In genomic region chr5:137876101-137876500, GRCh38 we compare ENCODE assay signal across 37 cellular contexts. TPM values are rescaled to one million over a fixed set of nuclear protein-coding genes. Genes with fewer than 3 reads are reported as not detected.
"Had no signal": no experiment of that assay in that cellular context is flagged by ENCODE, and none has a peak within 500 bp of the region (broad histone marks: within the 10 kb centered on the region; RNA-seq: fewer than 3 reads in every experiment).

No MANE protein-coding gene starts in this region.

- H3K36me3 ChIP-seq: adrenal gland, ascending aorta, brain microvascular endothelial cell, breast epithelium, cardiac muscle cell had no signal

- H3K27me3 ChIP-seq: adrenal gland, ascending aorta, body of pancreas, brain microvascular endothelial cell, breast epithelium, cardiac muscle cell had no signal

- ATAC-seq: activated naive CD4-positive, alpha-beta T cell treated with anti-CD3 and anti-CD28 coated beads, Interleukin-2, amount 50 U/mL, for 72 hours; activated naive CD8-positive, alpha-beta T cell treated with anti-CD3 and anti-CD28 coated beads, Interleukin-2, amount 50 U/mL, for 24 hours; activated T-cell treated with anti-CD3 and anti-CD28 coated beads, Interleukin-2, amount 50 U/mL, for 4 hours; activated T-cell treated with anti-CD3 and anti-CD28 coated beads, Interleukin-2, amount 50 U/mL, for 72 hours; activated T-helper 17 cell treated with anti-CD3 and anti-CD28 coated beads, Interleukin-2, amount 50 U/mL, for 72 hours; body of pancreas had no signal

- H3K4me1 ChIP-seq: adrenal gland, body of pancreas, breast epithelium had no signal

- H3K27ac ChIP-seq: adrenal gland, ascending aorta, body of pancreas, brain microvascular endothelial cell, breast epithelium, cardiac muscle cell had no signal

- H3K9me3 ChIP-seq: adrenal gland, ascending aorta, body of pancreas, breast epithelium had no signal

- H3K4me3 ChIP-seq: adrenal gland, ascending aorta, body of pancreas, breast epithelium, cardiac muscle cell had no signal

- DNase-seq: activated effector memory CD4-positive, alpha-beta T cell treated with anti-CD3 and anti-CD28 coated beads, Interleukin-2, amount 50 U/mL, for 16 hours; activated effector memory CD4-positive, alpha-beta T cell treated with Interleukin-2 at 50 U/mL for 16 hours; activated gamma-delta T cell; activated gamma-delta T cell treated with Interleukin-2 at 50 U/mL for 16 hours; activated naive CD4-positive, alpha-beta T cell; activated naive CD4-positive, alpha-beta T cell treated with anti-CD3 and anti-CD28 coated beads for 36 hours; activated naive CD4-positive, alpha-beta T cell treated with anti-CD3 and anti-CD28 coated beads, Interleukin-2, amount 10 ng/mL, durations not matched to agents 7 days and 5 days; activated naive CD4-positive, alpha-beta T cell treated with anti-CD3 and anti-CD28 coated beads, Interleukin-2, amount 50 U/mL, for 16 hours; activated naive CD4-positive, alpha-beta T cell treated with Interleukin-2 at 50 U/mL for 16 hours; activated naive CD8-positive, alpha-beta T cell treated with anti-CD3 and anti-CD28 coated beads for 36 hours; activated naive CD8-positive, alpha-beta T cell treated with anti-CD3 and anti-CD28 coated beads, Interleukin-2, amount 10 ng/mL, durations not matched to agents 7 days and 5 days; activated naive CD8-positive, alpha-beta T cell treated with anti-CD3 and anti-CD28 coated beads, Interleukin-2, amount 50 U/mL, for 24 hours; activated T-cell treated with anti-CD3 and anti-CD28 coated beads, Interleukin-2, amount 50 U/mL, for 1 hour; activated T-cell treated with anti-CD3 and anti-CD28 coated beads, Interleukin-2, amount 50 U/mL, for 24 hours; activated T-cell treated with anti-CD3 and anti-CD28 coated beads, Interleukin-2, amount 50 U/mL, for 4 hours; activated T-cell treated with anti-CD3 and anti-CD28 coated beads, Interleukin-2, amount 50 U/mL, for 48 hours; activated T-cell treated with anti-CD3 and anti-CD28 coated beads, Interleukin-2, amount 50 U/mL, for 72 hours; adrenal gland; amniotic stem cell; anterior cingulate cortex; aorta; body of pancreas; brain microvascular endothelial cell; caudate nucleus; central memory CD4-positive, alpha-beta T cell; cerebellar nuclear complex had no signal

RNA-seq across cellular contexts. Expression of gene MYOT, which starts 8.4 kb away (rescaled TPM):
- total RNA-seq: activated naive CD4-positive, alpha-beta T cell treated with anti-CD3 and anti-CD28 coated beads for 36 hours; activated naive CD4-positive, alpha-beta T cell treated with anti-CD3 and anti-CD28 coated beads, Interleukin-2, amount 50 U/mL, for 72 hours; activated naive CD8-positive, alpha-beta T cell treated with anti-CD3 and anti-CD28 coated beads for 36 hours; activated naive CD8-positive, alpha-beta T cell treated with anti-CD3 and anti-CD28 coated beads, Interleukin-2, amount 10 ng/mL, durations not matched to agents 7 days and 5 days; activated T-cell treated with anti-CD3 and anti-CD28 coated beads, Interleukin-2, amount 50 U/mL, for 4 hours; activated T-cell treated with anti-CD3 and anti-CD28 coated beads, Interleukin-2, amount 50 U/mL, for 72 hours; activated T-helper 1 cell treated with anti-CD3 and anti-CD28 coated beads, Interleukin-12 subunit alpha, Interleukin-12 subunit beta, Interleukin-2, Interleukin-4 antibody, amounts not matched to agents 30 ng/mL and 10 ng/mL and 1 ng/mL, durations not matched to agents 14 hours and 24 hours and 36 hours; activated T-helper 17 cell treated with anti-CD3 and anti-CD28 coated beads, Interleukin-2, amount 50 U/mL, for 72 hours; activated T-helper 2 cell treated with anti-CD3 and anti-CD28 coated beads, Interferon-gamma antibody, Interleukin-2, Interleukin-4, amounts not matched to agents 10 μg/mL and 5 μg/mL and 100 μg/mL, durations not matched to agents 14 hours and 24 hours and 36 hours; astrocyte; bronchial epithelial cell; cardiac muscle cell; chondrocyte had no signal
- polyA plus RNA-seq: cardiac muscle cell had no signal

RNA-seq across cellular contexts. Expression of gene PKD2L2, which starts 13.2 kb away (rescaled TPM):
- total RNA-seq: activated naive CD4-positive, alpha-beta T cell treated with anti-CD3 and anti-CD28 coated beads for 36 hours; activated naive CD8-positive, alpha-beta T cell treated with anti-CD3 and anti-CD28 coated beads for 36 hours; activated naive CD8-positive, alpha-beta T cell treated with anti-CD3 and anti-CD28 coated beads, Interleukin-2, amount 10 ng/mL, durations not matched to agents 7 days and 5 days; activated T-cell treated with anti-CD3 and anti-CD28 coated beads, Interleukin-2, amount 50 U/mL, for 4 hours; activated T-helper 1 cell treated with anti-CD3 and anti-CD28 coated beads, Interleukin-12 subunit alpha, Interleukin-12 subunit beta, Interleukin-2, Interleukin-4 antibody, amounts not matched to agents 30 ng/mL and 10 ng/mL and 1 ng/mL, durations not matched to agents 14 hours and 24 hours and 36 hours; activated T-helper 2 cell treated with anti-CD3 and anti-CD28 coated beads, Interferon-gamma antibody, Interleukin-2, Interleukin-4, amounts not matched to agents 10 μg/mL and 5 μg/mL and 100 μg/mL, durations not matched to agents 14 hours and 24 hours and 36 hours; aorta; ascending aorta; astrocyte; body of pancreas; bronchial epithelial cell; cardiac muscle cell; cerebellum; chondrocyte had no signal
- polyA plus RNA-seq: aorta, cardiac muscle cell had no signal
